ENCODE assay signal across 8 cellular contexts in the genomic region with DNA sequence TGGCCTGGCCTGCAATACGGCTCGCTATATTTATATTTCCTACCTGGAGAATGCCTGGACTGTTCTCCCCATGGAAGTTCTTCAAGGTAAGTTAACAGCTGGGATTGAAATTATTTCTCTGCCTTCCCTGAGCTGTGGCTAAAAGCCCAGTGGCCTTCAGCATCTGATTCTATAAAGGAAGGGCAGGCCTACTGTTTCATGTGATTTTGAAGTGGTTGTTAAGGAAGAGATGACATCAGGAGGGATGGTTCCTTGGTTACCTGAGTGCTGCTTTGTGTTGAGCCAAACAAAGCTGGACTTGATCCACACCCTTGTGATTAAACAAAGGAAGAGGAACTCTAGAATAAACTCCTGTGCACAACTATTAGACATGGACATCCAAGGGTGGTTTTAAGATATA.
DNase-seq lines count a peak whose midpoint lies in the region; ATAC-seq and TF ChIP-seq lines count a peak whose summit lies in the region.

No MANE protein-coding gene starts in this region.

- H3K4me3 ChIP-seq in body of pancreas: no peak overlapping the region
- no peak overlapping the region for H3K4me3 ChIP-seq in lung

- intact Hi-C loops in Calu3 (cut with micrococcal nuclease; ENCODE audit: unreplicated experiment) (loop anchor here (2.0 kb wide), 1 partner anchor 61 kb away; the partner anchor contains the start of gene MFSD6), body of pancreas (cut with DNase I) (no loop called here)

- CTCF ChIA-PET in Calu3 (lab: Charles Lee): no interaction called here

- TF ChIP-seq POLR2A in body of pancreas (IDR thresholded peaks at IDR 0.05): peak in 1 of 3 donors; percentile 17

- no peaks in the 10 kb centered on the region for H3K9me3 ChIP-seq in body of pancreas
- H3K9me3 ChIP-seq in lung (ENCODE audit: control insufficient read depth in 2 of 2, insufficient read depth in 1 of 2, low read length in 1 of 2): no peaks in the 10 kb centered on the region

- DNase-seq in Calu3 (peak; percentile 51), NCI-H2081 (lab: John Stamatoyannopoulos, UW) (peak; percentile 91 to 96), body of pancreas (peak in 1 of 4 donors; percentile 40), lung (ENCODE audit: low spot score) (peak; percentile 37), GM10266 (ENCODE audit: extremely low spot score) (no peak), globus pallidus (ENCODE audit: low spot score) (no peak)
- DNase-seq in stimulated activated CD4-positive, alpha-beta T cell treated with anti-CD3 and anti-CD28 coated beads, Interleukin-2, amount 100 ng/mL, for 48 hours: no peak

- H3K4me1 Mint-ChIP-seq in Calu3 (ENCODE audit: low read depth, unreplicated experiment): peaks cover 36% of the 10 kb centered on the region

- H3K4me1 ChIP-seq in body of pancreas: peaks cover 24% of the 10 kb centered on the region
- H3K4me1 ChIP-seq in lung (ENCODE audit: control insufficient read depth in 2 of 2, insufficient read depth in 2 of 2, low read length in 2 of 2): peaks cover 9 to 10% of the 10 kb centered on the region in 2 donors

- WGBS in body of pancreas, 2 donors: 56 to 75% methylated on average over 2 of the region's 2 CpGs
- WGBS in lung, 2 donors: 71 to 77% methylated on average over 2 of the region's 2 CpGs

- H3K27ac ChIP-seq in body of pancreas (peak overlapping the region in 1 of 4 donors; percentile 51), lung (ENCODE audit: low read depth in 1 of 2, low read length in 1 of 2) (peak overlapping the region; percentile 42 to 70)

- no peaks in the 10 kb centered on the region for H3K27me3 Mint-ChIP-seq in Calu3 (ENCODE audit: unreplicated experiment)

- peaks cover 7% of the 10 kb centered on the region for H3K9me3 Mint-ChIP-seq in Calu3 (ENCODE audit: low read depth, unreplicated experiment)

- peak; percentile 74 for ATAC-seq in body of pancreas
- ATAC-seq in lung (ENCODE audit: insufficient read depth, low FRiP score): peak; percentile 74
- ATAC-seq in GM21576 (IDR thresholded peaks at IDR 0.05; ENCODE audit: unreplicated experiment): no peak

- TF ChIP-seq CTCF in Calu3 (IDR thresholded peaks at IDR 0.05; ENCODE audit: unreplicated experiment): no peak
- TF ChIP-seq CTCF in body of pancreas (IDR thresholded peaks at IDR 0.05): no peak
- no peak for TF ChIP-seq CTCF in lung (IDR thresholded peaks at IDR 0.05; ENCODE audit: control extremely low read depth, extremely low read depth)
- TF ChIP-seq CTCF in GM10266 (IDR thresholded peaks at IDR 0.05; ENCODE audit: control insufficient read depth, insufficient read depth, low read depth, missing control alignments): no peak

- H3K4me3 Mint-ChIP-seq in Calu3 (ENCODE audit: low read depth, unreplicated experiment): no peak overlapping the region

- H3K27me3 ChIP-seq in body of pancreas (no peaks in the 10 kb centered on the region), lung (ENCODE audit: control insufficient read depth, insufficient read depth) (no peaks in the 10 kb centered on the region)

- H3K36me3 ChIP-seq in body of pancreas (replicated peaks in 1 of 2; ENCODE audit: insufficient read depth in 1 of 2, low read depth in 2 of 2) (peaks cover 0 to 4% of the 10 kb centered on the region in 2 donors), lung (ENCODE audit: control insufficient read depth in 2 of 2, insufficient read depth in 2 of 2, low read length in 2 of 2) (peaks cover 0 to 2% of the 10 kb centered on the region in 2 donors)

- peaks cover 6% of the 10 kb centered on the region for H3K36me3 Mint-ChIP-seq in Calu3 (ENCODE audit: insufficient read depth, unreplicated experiment)

- peak overlapping the region; percentile 76 for H3K27ac Mint-ChIP-seq in Calu3 (ENCODE audit: unreplicated experiment)

- no TSS peak for BruUV-seq in Calu3 (replicated peaks; lab: Mats Ljungman, UMichigan)

Comparison
In these comparisons a context has a peak if more than half of its experiments do, and no peak if none do; other contexts are left out.
1. DNase-seq: peak in Calu3 (single experiment), NCI-H2081 (2 of 2) and lung (single experiment); none in stimulated activated CD4-positive, alpha-beta T cell treated with anti-CD3 and anti-CD28 coated beads, Interleukin-2, amount 100 ng/mL, for 48 hours (0 of 2), GM10266 (single experiment) and globus pallidus (single experiment).